In genomic region chr5:142823176-142823575, GRCh38 we compare ENCODE assay signal across 1 cellular context.
TF ChIP-seq lines count a peak whose summit lies in the region.

No MANE protein-coding gene starts in this region.

TF ChIP-seq in GM23338, 12 proteins besides CTCF, POLR2A, EP300 and RAD21 (continued from another document):
- TF ChIP-seq ZNF462 (CRISPR knock-in tag; IDR thresholded peaks at IDR 0.05) (no peak), POLR2AphosphoS5 (IDR thresholded peaks at IDR 0.05; ENCODE audit: low read depth) (no peak), EZH2 (IDR thresholded peaks at IDR 0.05; ENCODE audit: low read depth, unreplicated experiment) (no peak), REST (IDR thresholded peaks at IDR 0.05; ENCODE audit: unreplicated experiment) (no peak), NANOG (IDR thresholded peaks at IDR 0.05; ENCODE audit: borderline replicate concordance) (no peak), ZNF114 (CRISPR knock-in tag; IDR thresholded peaks at IDR 0.05) (no peak), ETS1 (IDR thresholded peaks at IDR 0.05) (no peak), CREB1 (CRISPR knock-in tag; IDR thresholded peaks at IDR 0.05; ENCODE audit: low read depth) (no peak)
